ENCODE assay signal across 1 cellular context in the genomic region with DNA sequence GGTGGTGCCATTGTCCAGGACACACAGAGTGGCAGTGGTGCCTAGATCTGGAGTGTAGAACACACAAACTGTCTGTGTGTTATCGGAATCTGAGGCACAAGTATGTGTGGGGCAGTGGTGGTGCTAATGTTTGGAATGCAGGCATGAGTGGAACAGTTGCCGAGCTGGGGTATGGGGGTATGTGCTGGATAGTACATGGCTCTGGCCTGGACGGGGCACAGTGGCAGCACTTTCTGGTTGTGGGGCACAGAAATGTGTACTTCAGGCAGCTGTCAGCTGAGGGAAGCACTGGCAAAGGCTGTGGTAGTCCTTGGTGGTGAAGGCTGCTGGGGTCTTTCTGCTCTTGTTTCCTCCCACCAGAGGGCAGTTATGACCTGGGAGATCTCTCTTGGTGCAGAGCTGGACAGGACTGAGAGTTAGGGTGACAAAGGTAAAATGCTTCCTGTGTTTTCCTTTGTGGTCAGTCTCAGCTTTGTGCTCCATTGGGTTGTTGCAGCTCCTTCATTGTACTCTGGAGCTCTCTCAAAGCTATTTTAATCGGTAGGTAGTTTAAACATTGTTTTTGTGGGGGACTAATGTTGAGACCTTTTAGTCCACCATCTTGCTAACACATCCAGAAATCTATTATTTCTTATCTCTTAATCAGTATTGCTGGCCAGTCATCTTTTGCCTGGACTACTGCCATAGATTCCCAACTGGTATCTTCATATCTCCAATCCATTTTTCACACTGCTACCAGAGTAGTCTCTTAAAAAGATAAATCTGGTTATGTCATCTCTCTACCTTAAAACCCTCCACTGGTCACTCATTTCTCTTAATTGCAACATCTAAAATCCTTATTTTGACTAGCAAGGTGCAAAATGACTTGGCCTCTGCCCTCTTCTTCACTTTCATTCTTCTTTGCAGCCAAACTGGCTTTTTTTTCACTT.
TF ChIP-seq lines count a peak whose summit lies in the region.

No MANE protein-coding gene starts in this region.

TF ChIP-seq in WTC11, 78 proteins besides CTCF, POLR2A, EP300 and RAD21 (continued from another document):
- TF ChIP-seq, protein P1, sequence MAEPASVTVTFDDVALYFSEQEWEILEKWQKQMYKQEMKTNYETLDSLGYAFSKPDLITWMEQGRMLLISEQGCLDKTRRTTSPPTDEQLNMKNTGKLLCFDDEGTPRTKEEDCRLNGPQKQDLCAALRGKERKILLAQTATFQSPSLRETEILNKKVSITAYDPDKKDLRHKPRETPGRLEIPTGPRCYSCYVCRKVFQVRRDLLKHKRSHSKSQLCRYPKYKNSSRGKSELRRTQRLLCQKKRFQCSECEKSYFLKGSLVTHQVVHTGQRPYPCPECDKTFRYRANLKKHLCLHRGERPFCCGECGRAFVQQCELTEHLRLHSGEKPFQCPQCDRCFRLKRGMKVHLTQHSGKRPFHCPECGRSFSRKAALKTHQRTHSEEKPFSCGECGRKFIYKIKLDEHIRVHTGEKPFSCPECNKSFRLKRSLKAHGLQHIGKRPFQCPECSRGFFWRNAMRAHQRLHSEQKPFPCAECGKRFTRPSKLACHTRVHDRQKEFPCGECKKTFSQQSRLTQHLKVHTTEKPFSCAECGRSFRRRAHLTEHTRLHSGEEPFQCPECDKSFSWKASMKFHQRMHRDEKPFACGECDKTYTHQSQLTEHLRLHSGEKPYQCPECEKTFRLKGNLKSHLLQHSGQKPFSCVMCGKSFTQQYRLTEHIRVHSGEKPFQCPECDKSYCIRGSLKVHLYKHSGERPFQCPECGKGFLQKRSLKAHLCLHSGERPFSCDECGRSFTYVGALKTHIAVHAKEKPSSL (CRISPR knock-in tag; conservative IDR thresholded peaks at IDR 0.05): no peak
- TF ChIP-seq, protein P2, sequence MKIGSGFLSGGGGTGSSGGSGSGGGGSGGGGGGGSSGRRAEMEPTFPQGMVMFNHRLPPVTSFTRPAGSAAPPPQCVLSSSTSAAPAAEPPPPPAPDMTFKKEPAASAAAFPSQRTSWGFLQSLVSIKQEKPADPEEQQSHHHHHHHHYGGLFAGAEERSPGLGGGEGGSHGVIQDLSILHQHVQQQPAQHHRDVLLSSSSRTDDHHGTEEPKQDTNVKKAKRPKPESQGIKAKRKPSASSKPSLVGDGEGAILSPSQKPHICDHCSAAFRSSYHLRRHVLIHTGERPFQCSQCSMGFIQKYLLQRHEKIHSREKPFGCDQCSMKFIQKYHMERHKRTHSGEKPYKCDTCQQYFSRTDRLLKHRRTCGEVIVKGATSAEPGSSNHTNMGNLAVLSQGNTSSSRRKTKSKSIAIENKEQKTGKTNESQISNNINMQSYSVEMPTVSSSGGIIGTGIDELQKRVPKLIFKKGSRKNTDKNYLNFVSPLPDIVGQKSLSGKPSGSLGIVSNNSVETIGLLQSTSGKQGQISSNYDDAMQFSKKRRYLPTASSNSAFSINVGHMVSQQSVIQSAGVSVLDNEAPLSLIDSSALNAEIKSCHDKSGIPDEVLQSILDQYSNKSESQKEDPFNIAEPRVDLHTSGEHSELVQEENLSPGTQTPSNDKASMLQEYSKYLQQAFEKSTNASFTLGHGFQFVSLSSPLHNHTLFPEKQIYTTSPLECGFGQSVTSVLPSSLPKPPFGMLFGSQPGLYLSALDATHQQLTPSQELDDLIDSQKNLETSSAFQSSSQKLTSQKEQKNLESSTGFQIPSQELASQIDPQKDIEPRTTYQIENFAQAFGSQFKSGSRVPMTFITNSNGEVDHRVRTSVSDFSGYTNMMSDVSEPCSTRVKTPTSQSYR (CRISPR knock-in tag; IDR thresholded peaks at IDR 0.05): no peak
- no peak for TF ChIP-seq JUN (CRISPR knock-in tag; IDR thresholded peaks at IDR 0.05)
- TF ChIP-seq ZNF263 (CRISPR knock-in tag; IDR thresholded peaks at IDR 0.05; ENCODE audit: low read depth): no peak
- no peak for TF ChIP-seq EMX1 (CRISPR knock-in tag; IDR thresholded peaks at IDR 0.05)
- TF ChIP-seq, protein P3, sequence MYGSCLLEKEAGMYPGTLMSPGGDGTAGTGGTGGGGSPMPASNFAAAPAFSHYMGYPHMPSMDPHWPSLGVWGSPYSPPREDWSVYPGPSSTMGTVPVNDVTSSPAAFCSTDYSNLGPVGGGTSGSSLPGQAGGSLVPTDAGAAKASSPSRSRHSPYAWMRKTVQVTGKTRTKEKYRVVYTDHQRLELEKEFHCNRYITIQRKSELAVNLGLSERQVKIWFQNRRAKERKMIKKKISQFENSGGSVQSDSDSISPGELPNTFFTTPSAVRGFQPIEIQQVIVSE (CRISPR knock-in tag; IDR thresholded peaks at IDR 0.05; ENCODE audit: borderline replicate concordance): no peak
- TF ChIP-seq NFE2L1 (CRISPR knock-in tag; IDR thresholded peaks at IDR 0.05): no peak
- TF ChIP-seq, protein P4, sequence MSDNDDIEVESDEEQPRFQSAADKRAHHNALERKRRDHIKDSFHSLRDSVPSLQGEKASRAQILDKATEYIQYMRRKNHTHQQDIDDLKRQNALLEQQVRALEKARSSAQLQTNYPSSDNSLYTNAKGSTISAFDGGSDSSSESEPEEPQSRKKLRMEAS (CRISPR knock-in tag; IDR thresholded peaks at IDR 0.05): no peak
